1 cellular context compared by ENCODE assay signal in the genomic region with DNA sequence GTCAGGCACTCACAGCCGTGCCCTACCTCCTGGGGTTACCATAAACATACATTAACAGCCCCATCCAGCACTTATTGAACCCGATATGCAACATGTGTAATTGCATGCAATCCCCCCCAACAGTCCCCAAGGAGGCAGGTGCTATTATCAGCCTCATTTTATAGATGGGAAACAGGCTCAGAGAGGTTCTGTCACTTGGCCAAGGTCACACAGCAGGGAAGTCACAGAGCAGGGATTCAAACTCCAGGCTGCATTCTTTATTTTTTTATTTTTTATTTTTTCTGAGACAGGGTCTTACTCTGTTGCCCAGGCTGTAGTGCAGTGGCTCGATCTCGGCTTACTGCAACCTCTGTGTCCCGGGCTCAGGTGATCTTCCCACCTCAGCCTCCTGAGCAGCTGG.
A peak's percentile ranks its signal among the peaks of the same experiment; 100 is the strongest.
TF ChIP-seq lines count a peak whose summit lies in the region.

No MANE protein-coding gene starts in this region.

TF ChIP-seq in K562, 482 proteins besides CTCF, POLR2A, EP300 and RAD21 (continued from another document):
- TF ChIP-seq, protein P1, sequence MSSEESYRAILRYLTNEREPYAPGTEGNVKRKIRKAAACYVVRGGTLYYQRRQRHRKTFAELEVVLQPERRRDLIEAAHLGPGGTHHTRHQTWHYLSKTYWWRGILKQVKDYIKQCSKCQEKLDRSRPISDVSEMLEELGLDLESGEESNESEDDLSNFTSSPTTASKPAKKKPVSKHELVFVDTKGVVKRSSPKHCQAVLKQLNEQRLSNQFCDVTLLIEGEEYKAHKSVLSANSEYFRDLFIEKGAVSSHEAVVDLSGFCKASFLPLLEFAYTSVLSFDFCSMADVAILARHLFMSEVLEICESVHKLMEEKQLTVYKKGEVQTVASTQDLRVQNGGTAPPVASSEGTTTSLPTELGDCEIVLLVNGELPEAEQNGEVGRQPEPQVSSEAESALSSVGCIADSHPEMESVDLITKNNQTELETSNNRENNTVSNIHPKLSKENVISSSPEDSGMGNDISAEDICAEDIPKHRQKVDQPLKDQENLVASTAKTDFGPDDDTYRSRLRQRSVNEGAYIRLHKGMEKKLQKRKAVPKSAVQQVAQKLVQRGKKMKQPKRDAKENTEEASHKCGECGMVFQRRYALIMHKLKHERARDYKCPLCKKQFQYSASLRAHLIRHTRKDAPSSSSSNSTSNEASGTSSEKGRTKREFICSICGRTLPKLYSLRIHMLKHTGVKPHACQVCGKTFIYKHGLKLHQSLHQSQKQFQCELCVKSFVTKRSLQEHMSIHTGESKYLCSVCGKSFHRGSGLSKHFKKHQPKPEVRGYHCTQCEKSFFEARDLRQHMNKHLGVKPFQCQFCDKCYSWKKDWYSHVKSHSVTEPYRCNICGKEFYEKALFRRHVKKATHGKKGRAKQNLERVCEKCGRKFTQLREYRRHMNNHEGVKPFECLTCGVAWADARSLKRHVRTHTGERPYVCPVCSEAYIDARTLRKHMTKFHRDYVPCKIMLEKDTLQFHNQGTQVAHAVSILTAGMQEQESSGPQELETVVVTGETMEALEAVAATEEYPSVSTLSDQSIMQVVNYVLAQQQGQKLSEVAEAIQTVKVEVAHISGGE (CRISPR knock-in tag; IDR thresholded peaks at IDR 0.05) = no peak
- TF ChIP-seq NFXL1 (CRISPR knock-in tag; IDR thresholded peaks at IDR 0.05) = no peak
- no peak for TF ChIP-seq ZNF311 (CRISPR knock-in tag; IDR thresholded peaks at IDR 0.05)
- TF ChIP-seq ADNP (tag; IDR thresholded peaks at IDR 0.05) = 0 out of 2 replicates have a peak, but pooled peaks have one; percentile 23
- TF ChIP-seq, protein P2, sequence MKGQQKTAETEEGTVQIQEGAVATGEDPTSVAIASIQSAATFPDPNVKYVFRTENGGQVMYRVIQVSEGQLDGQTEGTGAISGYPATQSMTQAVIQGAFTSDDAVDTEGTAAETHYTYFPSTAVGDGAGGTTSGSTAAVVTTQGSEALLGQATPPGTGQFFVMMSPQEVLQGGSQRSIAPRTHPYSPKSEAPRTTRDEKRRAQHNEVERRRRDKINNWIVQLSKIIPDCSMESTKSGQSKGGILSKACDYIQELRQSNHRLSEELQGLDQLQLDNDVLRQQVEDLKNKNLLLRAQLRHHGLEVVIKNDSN (CRISPR knock-in tag; IDR thresholded peaks at IDR 0.05) = no peak
- TF ChIP-seq, protein P3, sequence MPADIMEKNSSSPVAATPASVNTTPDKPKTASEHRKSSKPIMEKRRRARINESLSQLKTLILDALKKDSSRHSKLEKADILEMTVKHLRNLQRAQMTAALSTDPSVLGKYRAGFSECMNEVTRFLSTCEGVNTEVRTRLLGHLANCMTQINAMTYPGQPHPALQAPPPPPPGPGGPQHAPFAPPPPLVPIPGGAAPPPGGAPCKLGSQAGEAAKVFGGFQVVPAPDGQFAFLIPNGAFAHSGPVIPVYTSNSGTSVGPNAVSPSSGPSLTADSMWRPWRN (IDR thresholded peaks at IDR 0.05; ENCODE audit: low read depth) = no peak
- TF ChIP-seq ETV6 (IDR thresholded peaks at IDR 0.05; ENCODE audit: borderline replicate concordance in 1 of 2, low read depth in 2 of 2, low read length in 1 of 2) = no peak
- no peak for TF ChIP-seq ETV6 (CRISPR knock-in tag; IDR thresholded peaks at IDR 0.05; ENCODE audit: borderline replicate concordance)
- peak in 1 of 2 experiments; percentile 48; a peak in 1 of 4 replicates for TF ChIP-seq RCOR1 (IDR thresholded peaks at IDR 0.05; ENCODE audit: borderline replicate concordance in 1 of 2, low read depth in 2 of 2, low read length in 2 of 2)
- no peak for TF ChIP-seq GABPA (tag; conservative IDR thresholded peaks at IDR 0.05; ENCODE audit: low read depth)
- TF ChIP-seq SMARCA5 (IDR thresholded peaks at IDR 0.05) = peak; percentile 68; the same call in 1 of the 2 replicates
- TF ChIP-seq GATAD2B (IDR thresholded peaks at IDR 0.05; ENCODE audit: borderline replicate concordance) = no peak
- peak; percentile 92 for TF ChIP-seq RBM25 (IDR thresholded peaks at IDR 0.05; ENCODE audit: low read depth, low read length, severe bottlenecking)
- TF ChIP-seq JUN (IDR thresholded peaks at IDR 0.05; ENCODE audit: borderline replicate concordance, low read depth, low read length) = no peak
- no peak for TF ChIP-seq JUN (CRISPR knock-in tag; IDR thresholded peaks at IDR 0.05; ENCODE audit: borderline replicate concordance)
- TF ChIP-seq JUND (IDR thresholded peaks at IDR 0.05; ENCODE audit: borderline replicate concordance, low read depth, low read length) = no peak
- no peak for TF ChIP-seq JUND (tag; IDR thresholded peaks at IDR 0.05; ENCODE audit: borderline replicate concordance, low read depth, low read length)
- TF ChIP-seq, protein P4, sequence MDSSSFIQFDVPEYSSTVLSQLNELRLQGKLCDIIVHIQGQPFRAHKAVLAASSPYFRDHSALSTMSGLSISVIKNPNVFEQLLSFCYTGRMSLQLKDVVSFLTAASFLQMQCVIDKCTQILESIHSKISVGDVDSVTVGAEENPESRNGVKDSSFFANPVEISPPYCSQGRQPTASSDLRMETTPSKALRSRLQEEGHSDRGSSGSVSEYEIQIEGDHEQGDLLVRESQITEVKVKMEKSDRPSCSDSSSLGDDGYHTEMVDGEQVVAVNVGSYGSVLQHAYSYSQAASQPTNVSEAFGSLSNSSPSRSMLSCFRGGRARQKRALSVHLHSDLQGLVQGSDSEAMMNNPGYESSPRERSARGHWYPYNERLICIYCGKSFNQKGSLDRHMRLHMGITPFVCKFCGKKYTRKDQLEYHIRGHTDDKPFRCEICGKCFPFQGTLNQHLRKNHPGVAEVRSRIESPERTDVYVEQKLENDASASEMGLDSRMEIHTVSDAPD (CRISPR knock-in tag; IDR thresholded peaks at IDR 0.05) = no peak
- no peak for TF ChIP-seq ESRRA (IDR thresholded peaks at IDR 0.05; ENCODE audit: borderline replicate concordance, low read depth)
- no peak for TF ChIP-seq HEY1 (CRISPR knock-in tag; IDR thresholded peaks at IDR 0.05; ENCODE audit: borderline replicate concordance)
- TF ChIP-seq KDM1A (IDR thresholded peaks at IDR 0.05) = peak; percentile 58 to 75
- peak; percentile 33 for TF ChIP-seq CHD4 (IDR thresholded peaks at IDR 0.05; ENCODE audit: insufficient read depth, insufficient replicate concordance, low read depth, low read length, poor library complexity, severe bottlenecking)
- TF ChIP-seq EHMT2 (IDR thresholded peaks at IDR 0.05) = no peak
- no peak for TF ChIP-seq POLR3G (IDR thresholded peaks at IDR 0.05; ENCODE audit: extremely low read depth, insufficient read length, insufficient replicate concordance)
- TF ChIP-seq SIN3A (IDR thresholded peaks at IDR 0.05; ENCODE audit: borderline replicate concordance in 2 of 2, control insufficient read depth in 1 of 2, low read depth in 2 of 2, low read length in 2 of 2) = no peak
- no peak for TF ChIP-seq ZNF263 (CRISPR knock-in tag; IDR thresholded peaks at IDR 0.05; ENCODE audit: borderline replicate concordance)
- TF ChIP-seq CTBP1 (IDR thresholded peaks at IDR 0.05; ENCODE audit: borderline replicate concordance) = no peak
- no peak for TF ChIP-seq ZNF324 (CRISPR knock-in tag; IDR thresholded peaks at IDR 0.05)
- TF ChIP-seq, protein P5, sequence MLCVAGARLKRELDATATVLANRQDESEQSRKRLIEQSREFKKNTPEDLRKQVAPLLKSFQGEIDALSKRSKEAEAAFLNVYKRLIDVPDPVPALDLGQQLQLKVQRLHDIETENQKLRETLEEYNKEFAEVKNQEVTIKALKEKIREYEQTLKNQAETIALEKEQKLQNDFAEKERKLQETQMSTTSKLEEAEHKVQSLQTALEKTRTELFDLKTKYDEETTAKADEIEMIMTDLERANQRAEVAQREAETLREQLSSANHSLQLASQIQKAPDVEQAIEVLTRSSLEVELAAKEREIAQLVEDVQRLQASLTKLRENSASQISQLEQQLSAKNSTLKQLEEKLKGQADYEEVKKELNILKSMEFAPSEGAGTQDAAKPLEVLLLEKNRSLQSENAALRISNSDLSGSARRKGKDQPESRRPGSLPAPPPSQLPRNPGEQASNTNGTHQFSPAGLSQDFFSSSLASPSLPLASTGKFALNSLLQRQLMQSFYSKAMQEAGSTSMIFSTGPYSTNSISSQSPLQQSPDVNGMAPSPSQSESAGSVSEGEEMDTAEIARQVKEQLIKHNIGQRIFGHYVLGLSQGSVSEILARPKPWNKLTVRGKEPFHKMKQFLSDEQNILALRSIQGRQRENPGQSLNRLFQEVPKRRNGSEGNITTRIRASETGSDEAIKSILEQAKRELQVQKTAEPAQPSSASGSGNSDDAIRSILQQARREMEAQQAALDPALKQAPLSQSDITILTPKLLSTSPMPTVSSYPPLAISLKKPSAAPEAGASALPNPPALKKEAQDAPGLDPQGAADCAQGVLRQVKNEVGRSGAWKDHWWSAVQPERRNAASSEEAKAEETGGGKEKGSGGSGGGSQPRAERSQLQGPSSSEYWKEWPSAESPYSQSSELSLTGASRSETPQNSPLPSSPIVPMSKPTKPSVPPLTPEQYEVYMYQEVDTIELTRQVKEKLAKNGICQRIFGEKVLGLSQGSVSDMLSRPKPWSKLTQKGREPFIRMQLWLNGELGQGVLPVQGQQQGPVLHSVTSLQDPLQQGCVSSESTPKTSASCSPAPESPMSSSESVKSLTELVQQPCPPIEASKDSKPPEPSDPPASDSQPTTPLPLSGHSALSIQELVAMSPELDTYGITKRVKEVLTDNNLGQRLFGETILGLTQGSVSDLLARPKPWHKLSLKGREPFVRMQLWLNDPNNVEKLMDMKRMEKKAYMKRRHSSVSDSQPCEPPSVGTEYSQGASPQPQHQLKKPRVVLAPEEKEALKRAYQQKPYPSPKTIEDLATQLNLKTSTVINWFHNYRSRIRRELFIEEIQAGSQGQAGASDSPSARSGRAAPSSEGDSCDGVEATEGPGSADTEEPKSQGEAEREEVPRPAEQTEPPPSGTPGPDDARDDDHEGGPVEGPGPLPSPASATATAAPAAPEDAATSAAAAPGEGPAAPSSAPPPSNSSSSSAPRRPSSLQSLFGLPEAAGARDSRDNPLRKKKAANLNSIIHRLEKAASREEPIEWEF (CRISPR knock-in tag; IDR thresholded peaks at IDR 0.05) = no peak
- no peak for TF ChIP-seq ZNF76 (CRISPR knock-in tag; IDR thresholded peaks at IDR 0.05; ENCODE audit: borderline replicate concordance)
- peak; percentile 94 for TF ChIP-seq BCOR (IDR thresholded peaks at IDR 0.05)
- TF ChIP-seq, protein P6, sequence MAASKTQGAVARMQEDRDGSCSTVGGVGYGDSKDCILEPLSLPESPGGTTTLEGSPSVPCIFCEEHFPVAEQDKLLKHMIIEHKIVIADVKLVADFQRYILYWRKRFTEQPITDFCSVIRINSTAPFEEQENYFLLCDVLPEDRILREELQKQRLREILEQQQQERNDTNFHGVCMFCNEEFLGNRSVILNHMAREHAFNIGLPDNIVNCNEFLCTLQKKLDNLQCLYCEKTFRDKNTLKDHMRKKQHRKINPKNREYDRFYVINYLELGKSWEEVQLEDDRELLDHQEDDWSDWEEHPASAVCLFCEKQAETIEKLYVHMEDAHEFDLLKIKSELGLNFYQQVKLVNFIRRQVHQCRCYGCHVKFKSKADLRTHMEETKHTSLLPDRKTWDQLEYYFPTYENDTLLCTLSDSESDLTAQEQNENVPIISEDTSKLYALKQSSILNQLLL (CRISPR knock-in tag; IDR thresholded peaks at IDR 0.05; ENCODE audit: borderline replicate concordance) = no peak
- no peak for TF ChIP-seq SAP30 (IDR thresholded peaks at IDR 0.05; ENCODE audit: borderline replicate concordance, insufficient read depth, low read depth, low read length, poor library complexity, severe bottlenecking)
- peak; percentile 63 for TF ChIP-seq BRD9 (IDR thresholded peaks at IDR 0.05; ENCODE audit: low read depth, partially characterized antibody)
- TF ChIP-seq ZNF408 (CRISPR knock-in tag; IDR thresholded peaks at IDR 0.05; ENCODE audit: low read depth) = no peak
- TF ChIP-seq CREM (IDR thresholded peaks at IDR 0.05; ENCODE audit: low read depth) = no peak
- TF ChIP-seq, protein P7, sequence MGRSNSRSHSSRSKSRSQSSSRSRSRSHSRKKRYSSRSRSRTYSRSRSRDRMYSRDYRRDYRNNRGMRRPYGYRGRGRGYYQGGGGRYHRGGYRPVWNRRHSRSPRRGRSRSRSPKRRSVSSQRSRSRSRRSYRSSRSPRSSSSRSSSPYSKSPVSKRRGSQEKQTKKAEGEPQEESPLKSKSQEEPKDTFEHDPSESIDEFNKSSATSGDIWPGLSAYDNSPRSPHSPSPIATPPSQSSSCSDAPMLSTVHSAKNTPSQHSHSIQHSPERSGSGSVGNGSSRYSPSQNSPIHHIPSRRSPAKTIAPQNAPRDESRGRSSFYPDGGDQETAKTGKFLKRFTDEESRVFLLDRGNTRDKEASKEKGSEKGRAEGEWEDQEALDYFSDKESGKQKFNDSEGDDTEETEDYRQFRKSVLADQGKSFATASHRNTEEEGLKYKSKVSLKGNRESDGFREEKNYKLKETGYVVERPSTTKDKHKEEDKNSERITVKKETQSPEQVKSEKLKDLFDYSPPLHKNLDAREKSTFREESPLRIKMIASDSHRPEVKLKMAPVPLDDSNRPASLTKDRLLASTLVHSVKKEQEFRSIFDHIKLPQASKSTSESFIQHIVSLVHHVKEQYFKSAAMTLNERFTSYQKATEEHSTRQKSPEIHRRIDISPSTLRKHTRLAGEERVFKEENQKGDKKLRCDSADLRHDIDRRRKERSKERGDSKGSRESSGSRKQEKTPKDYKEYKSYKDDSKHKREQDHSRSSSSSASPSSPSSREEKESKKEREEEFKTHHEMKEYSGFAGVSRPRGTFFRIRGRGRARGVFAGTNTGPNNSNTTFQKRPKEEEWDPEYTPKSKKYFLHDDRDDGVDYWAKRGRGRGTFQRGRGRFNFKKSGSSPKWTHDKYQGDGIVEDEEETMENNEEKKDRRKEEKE (IDR thresholded peaks at IDR 0.05; ENCODE audit: borderline replicate concordance in 1 of 2, control insufficient read depth in 1 of 2, low read depth in 2 of 2, low read length in 1 of 2) = no peak
- no peak for TF ChIP-seq RB1 (IDR thresholded peaks at IDR 0.05; ENCODE audit: low read depth)
- TF ChIP-seq, protein P8, sequence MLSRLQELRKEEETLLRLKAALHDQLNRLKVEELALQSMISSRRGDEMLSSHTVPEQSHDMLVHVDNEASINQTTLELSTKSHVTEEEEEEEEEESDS (CRISPR knock-in tag; IDR thresholded peaks at IDR 0.05) = no peak
- no peak for TF ChIP-seq LEF1 (IDR thresholded peaks at IDR 0.05)
- no peak for TF ChIP-seq FOXK2 (conservative IDR thresholded peaks at IDR 0.05 in 1 of 2, IDR thresholded peaks at IDR 0.05 in 1 of 2; ENCODE audit: low read depth in 2 of 2)
- TF ChIP-seq NFYB (IDR thresholded peaks at IDR 0.05; ENCODE audit: extremely low read depth, insufficient read length) = no peak
- TF ChIP-seq ZFP36 (IDR thresholded peaks at IDR 0.05; ENCODE audit: low read depth, low read length, partially characterized antibody) = peak; percentile 88
- TF ChIP-seq POLR2B (IDR thresholded peaks at IDR 0.05; ENCODE audit: low read depth, partially characterized antibody) = no peak
